Comparison of ENCODE assay signal across 8 cellular contexts in the genomic region with DNA sequence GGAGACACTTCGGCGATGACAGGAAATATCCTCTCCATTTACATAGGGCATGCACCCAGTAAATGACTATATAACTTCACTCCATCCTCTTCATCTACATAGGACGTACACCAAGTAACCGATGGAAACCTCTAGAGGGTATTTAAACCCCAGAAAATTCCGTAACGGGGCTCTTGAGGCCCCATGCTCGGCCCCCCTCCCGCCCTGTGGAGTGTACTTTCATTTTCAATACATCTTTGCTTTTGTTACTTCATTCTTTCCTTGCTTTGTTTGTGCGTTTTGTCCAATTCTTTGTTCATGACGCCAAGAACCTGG. TPM values are rescaled to one million over a fixed set of nuclear protein-coding genes. Genes with fewer than 3 reads are reported as not detected.
DNase-seq lines count a peak whose midpoint lies in the region; ATAC-seq, FAIRE-seq and TF ChIP-seq lines count a peak whose summit lies in the region.

No MANE protein-coding gene starts in this region.

- intact Hi-C loops in gastrocnemius medialis (cut with DNase I; ENCODE audit: low total_unique reads) = loop anchor here (1.0 to 5.0 kb wide), 2 partner anchors 16 to 43 kb away; no protein-coding TSS in a partner anchor

- peak; percentile 24 for FAIRE-seq in GM12892 (lab: Jason Lieb, UNC)

- H3K4me3 ChIP-seq in SJSA1 (peak overlapping the region; percentile 38), fibroblast of mammary gland (ENCODE audit: control insufficient read depth, low read depth, low read length) (peak overlapping the region; percentile 67), gastrocnemius medialis (peak overlapping the region; percentile 64 to 81 (median 75))

- H3K9me3 ChIP-seq in SJSA1 (replicated peaks) (no peaks in the 10 kb centered on the region), gastrocnemius medialis (no peaks in the 10 kb centered on the region)

- H3K27ac ChIP-seq in SJSA1 = no peak overlapping the region
- peak overlapping the region; percentile 73 to 85 (median 78) for H3K27ac ChIP-seq in gastrocnemius medialis

- H3K36me3 ChIP-seq in SJSA1 = no peaks in the 10 kb centered on the region
- no peaks in the 10 kb centered on the region for H3K36me3 ChIP-seq in gastrocnemius medialis

- H3K27me3 ChIP-seq in SJSA1 (replicated peaks) = no peaks in the 10 kb centered on the region
- H3K27me3 ChIP-seq in gastrocnemius medialis = peaks cover 13 to 15% (median 14%) of the 10 kb centered on the region in 3 donors

- in situ Hi-C loops in gastrocnemius medialis (cut with MboI; ENCODE audit: low sequenced_read_pairs in 4 of 4) = no loop called here

- no peak for DNase-seq in GM12892 (ENCODE audit: insufficient read length)
- no peak for DNase-seq in SJSA1 (ENCODE audit: low read depth in 1 of 2, low spot score in 2 of 2)
- no peak for DNase-seq in fibroblast of mammary gland (ENCODE audit: low read depth)
- DNase-seq in gastrocnemius medialis = no peak
- no peak for DNase-seq in NK-92 treated with Interleukin-12 subunit alpha and Interleukin-12 subunit beta, amount 100 ng/mL, for 24 hours (lab: John Stamatoyannopoulos, UW)
- DNase-seq in NCI-H2196 treated with DMSO at 0.1 percent for 48 hours (lab: John Stamatoyannopoulos, UW; ENCODE audit: unreplicated experiment) = no peak
- no peak for DNase-seq in RKO (ENCODE audit: low spot score)
- no peak for DNase-seq in NCI-H2107 (lab: John Stamatoyannopoulos, UW)

- TF ChIP-seq CTCF in fibroblast of mammary gland (conservative IDR thresholded peaks at IDR 0.05; ENCODE audit: control insufficient read depth, insufficient read depth, low read depth, low read length) (no peak), gastrocnemius medialis (IDR thresholded peaks at IDR 0.05 in 4 of 5, conservative IDR thresholded peaks at IDR 0.05 in 1 of 5) (no peak)

- ATAC-seq in gastrocnemius medialis = peak in 1 of 2 donors; percentile 22

- H3K4me1 ChIP-seq in SJSA1 (replicated peaks) (peaks cover 4% of the 10 kb centered on the region), gastrocnemius medialis (peaks cover 20 to 22% of the 10 kb centered on the region in 2 donors)

- TF ChIP-seq POLR2A in GM12892 (IDR thresholded peaks at IDR 0.05; ENCODE audit: low read depth, low read length) (no peak), gastrocnemius medialis (IDR thresholded peaks at IDR 0.05) (no peak)

RNA-seq across cellular contexts. Expression of gene FAM107A, which starts 7.5 kb away (rescaled TPM):
- not detected for polyA plus RNA-seq in GM12892 (2012; ENCODE audit: missing spikeins)
- total RNA-seq in SJSA1 (2014; rRNA removed; shearing (Covaris generic)) = not detected in 2 replicates
- 10 to 100 TPM; 21.1 to 28.5 (median 27.6) TPM for total RNA-seq in gastrocnemius medialis

RNA-seq across cellular contexts. Expression of gene ACOX2, which starts 47.7 kb away (rescaled TPM):
- polyA plus RNA-seq in GM12892 (2012; ENCODE audit: missing spikeins) = not detected
- 0.41 and 1.3 TPM in 2 replicates for total RNA-seq in SJSA1 (2014; rRNA removed; shearing (Covaris generic))
- 10 to 100 TPM in 1 of 4 donors, 1 to 10 TPM in 3; 1.6 to 10.4 (median 5.7) TPM for total RNA-seq in gastrocnemius medialis

Comparison
In these comparisons a context has a peak if more than half of its experiments do, and no peak if none do; other contexts are left out.
1. RNA of gene FAM107A, which starts 7.5 kb away (total RNA-seq): 21.1 to 28.5 TPM in gastrocnemius medialis; not detected in SJSA1; every median in the first group is over 10 times any median in the second.
2. Peak in every context shown above with its lines, with median percentiles within 50 percentile points of each other: H3K4me3 ChIP-seq.